11 cellular contexts compared by ENCODE assay signal in the genomic region with DNA sequence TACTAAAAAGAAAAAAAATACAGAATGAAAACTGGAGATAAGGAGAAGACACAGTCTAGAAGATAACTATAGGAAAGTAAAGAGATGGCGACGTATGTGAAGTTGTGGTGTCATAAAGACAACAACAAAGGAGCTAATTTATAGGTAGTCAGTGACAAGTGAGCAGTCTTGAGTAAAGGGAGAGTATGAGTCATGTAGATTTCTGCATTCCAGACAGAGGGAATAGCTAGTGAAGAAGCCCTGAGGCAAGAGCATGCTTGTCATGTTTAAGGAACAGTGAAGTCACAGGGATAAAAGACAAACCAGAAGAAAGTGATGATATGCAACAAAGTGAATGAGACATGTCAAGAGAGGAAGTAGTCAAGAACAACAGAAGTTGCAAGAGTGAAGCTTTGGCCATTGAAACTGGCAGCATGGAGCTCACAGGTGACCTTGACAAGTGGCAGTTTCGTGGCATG. TPM values are rescaled to one million over a fixed set of nuclear protein-coding genes. Genes with fewer than 3 reads are reported as not detected.
DNase-seq lines count a peak whose midpoint lies in the region; ATAC-seq and TF ChIP-seq lines count a peak whose summit lies in the region.
"Had no signal": no experiment of that assay in that cellular context is flagged by ENCODE, and none has a peak within 500 bp of the region (broad histone marks: within the 10 kb centered on the region; RNA-seq: fewer than 3 reads in every experiment).

No MANE protein-coding gene starts in this region.

- in situ Hi-C loops in Caki2 (cut with HindIII; ENCODE audit: low pct_unique_long_range_greater_than_20kb, low sequenced_read_pairs) (loop anchor here (10.0 kb wide), 1 partner anchor 280 kb away; no protein-coding TSS in a partner anchor), brain microvascular endothelial cell (cut with HindIII; ENCODE audit: low pct_ligation_motif_present, low sequenced_read_pairs) (no loop called here), GM13977 (cut with MboI; ENCODE audit: low pct_unique_long_range_greater_than_20kb, low sequenced_read_pairs, unreplicated experiment) (loop anchor here (10.0 kb wide), 1 partner anchor 310 kb away; no protein-coding TSS in a partner anchor)

- H2BK12ac ChIP-seq in mesenchymal stem cell (ENCODE audit: low read length in 2 of 2), result no peak overlapping the region

- H3K27me3 ChIP-seq in brain microvascular endothelial cell (replicated peaks) (no peaks in the 10 kb centered on the region), mesenchymal stem cell (ENCODE audit: control insufficient read depth in 1 of 2, insufficient read depth in 1 of 2, low read length in 2 of 2) (no peaks in the 10 kb centered on the region)

- TF ChIP-seq CTCF in brain microvascular endothelial cell (IDR thresholded peaks at IDR 0.05; ENCODE audit: low read depth, low read length, missing control alignments), result no peak
- TF ChIP-seq CTCF in GM13977 (IDR thresholded peaks at IDR 0.05; ENCODE audit: extremely low read depth, insufficient read depth, missing control alignments), result no peak

- no peak overlapping the region for H2BK5ac ChIP-seq in mesenchymal stem cell (ENCODE audit: low read depth, low read length, poor library complexity, severe bottlenecking)

- no peak overlapping the region for H3K23ac ChIP-seq in mesenchymal stem cell (ENCODE audit: low read length in 2 of 2)

- H3K9ac ChIP-seq in mesenchymal stem cell (ENCODE audit: low read length), result no peak overlapping the region

- peaks cover 7% of the 10 kb centered on the region for H3K9me3 ChIP-seq in mesenchymal stem cell (ENCODE audit: control insufficient read depth, low read length)

- H2AK5ac ChIP-seq in mesenchymal stem cell (ENCODE audit: low read length, severe bottlenecking), result no peak overlapping the region

- H3K4ac ChIP-seq in mesenchymal stem cell (ENCODE audit: low read depth in 1 of 2, low read length in 2 of 2), result no peak overlapping the region

- DNase-seq in Caki2 (ENCODE audit: low read depth) (peak; percentile 94), MV-4-11 (lab: John Stamatoyannopoulos, UW) (peak; percentile 63), brain microvascular endothelial cell (peak; percentile 41), mesenchymal stem cell (peak; percentile 91), UCSD-AML1 (lab: John Stamatoyannopoulos, UW; ENCODE audit: unreplicated experiment) (no peak), NCI-H1105 treated with DMSO at 0.1 percent for 48 hours (lab: John Stamatoyannopoulos, UW) (no peak), GM13977 (ENCODE audit: low spot score) (no peak)
- DNase-seq: midbrain, NCI-H1092, Right ventricle myocardium superior had no signal

- no peaks in the 10 kb centered on the region for H3K36me3 ChIP-seq in brain microvascular endothelial cell (replicated peaks)
- no peaks in the 10 kb centered on the region for H3K36me3 ChIP-seq in mesenchymal stem cell (ENCODE audit: control insufficient read depth in 1 of 2, insufficient read depth in 2 of 2, low read depth in 1 of 2, low read length in 2 of 2)

- no peak overlapping the region for H2BK15ac ChIP-seq in mesenchymal stem cell (ENCODE audit: low read depth, poor library complexity, severe bottlenecking)

- WGBS in mesenchymal stem cell, result 33% methylated on average over 3 of the region's 3 CpGs

- no peak overlapping the region for H4K91ac ChIP-seq in mesenchymal stem cell (ENCODE audit: low read length)

- H3K18ac ChIP-seq in mesenchymal stem cell (ENCODE audit: low read depth in 1 of 2, low read length in 2 of 2), result no peak overlapping the region

- H2BK120ac ChIP-seq in mesenchymal stem cell (ENCODE audit: low read depth, low read length), result no peak overlapping the region

- H3K4me1 ChIP-seq in mesenchymal stem cell (ENCODE audit: control insufficient read depth, insufficient read depth, low read depth, low read length), result peaks cover 9% of the 10 kb centered on the region

- H3K4me3 ChIP-seq in brain microvascular endothelial cell (ENCODE audit: low read depth, low read length), result no peak overlapping the region
- H3K4me3 ChIP-seq in mesenchymal stem cell (ENCODE audit: insufficient read depth in 1 of 2, low read depth in 1 of 2, low read length in 2 of 2), result no peak overlapping the region

- H3K14ac ChIP-seq in mesenchymal stem cell (ENCODE audit: low read length in 2 of 2), result no peak overlapping the region

- H3K4me2 ChIP-seq in mesenchymal stem cell (ENCODE audit: low read length, poor library complexity, severe bottlenecking), result no peak overlapping the region

- no peak overlapping the region for H4K8ac ChIP-seq in mesenchymal stem cell (ENCODE audit: low read length)

- no peak for ATAC-seq in GM19023 (IDR thresholded peaks at IDR 0.05; ENCODE audit: unreplicated experiment)

- no peak overlapping the region for H3K27ac ChIP-seq in brain microvascular endothelial cell
- peak overlapping the region; percentile 6 for H3K27ac ChIP-seq in mesenchymal stem cell (ENCODE audit: low read length, poor library complexity, severe bottlenecking)

- peaks cover 5% of the 10 kb centered on the region for H3K79me1 ChIP-seq in mesenchymal stem cell (replicated peaks; ENCODE audit: low read length, poor library complexity, severe bottlenecking)

- H2AFZ ChIP-seq in mesenchymal stem cell (ENCODE audit: low read depth, low read length), result no peak overlapping the region

RNA-seq across cellular contexts. Expression of a gene that starts 2.3 kb away (rescaled TPM):
- 24.3 and 41.0 TPM in 2 replicates for total RNA-seq in Caki2 (2014; rRNA removed; shearing (Covaris generic); ENCODE audit: low replicate concordance)
- polyA plus RNA-seq in mesenchymal stem cell (2013, experiment 1 of 2), result 7.5 TPM
- 7.1 TPM for polyA plus RNA-seq in mesenchymal stem cell (2013, experiment 2 of 2)

RNA-seq across cellular contexts. Expression of a gene that starts 28.7 kb away (rescaled TPM):
- 0.17 and 0.84 TPM in 2 replicates for total RNA-seq in Caki2 (2014; rRNA removed; shearing (Covaris generic); ENCODE audit: low replicate concordance)
- polyA plus RNA-seq in mesenchymal stem cell (2013, experiment 1 of 2), result 0.06 TPM
- polyA plus RNA-seq in mesenchymal stem cell (2013, experiment 2 of 2), result not detected

Comparison
In these comparisons a context has a peak if more than half of its experiments do, and no peak if none do; other contexts are left out.
1. DNase-seq: peak in Caki2 (single experiment), MV-4-11 (single experiment), brain microvascular endothelial cell (single experiment) and mesenchymal stem cell (single experiment); none in UCSD-AML1 (single experiment), NCI-H1105 treated with DMSO at 0.1 percent for 48 hours (single experiment) and GM13977 (single experiment).